In the genomic region with DNA sequence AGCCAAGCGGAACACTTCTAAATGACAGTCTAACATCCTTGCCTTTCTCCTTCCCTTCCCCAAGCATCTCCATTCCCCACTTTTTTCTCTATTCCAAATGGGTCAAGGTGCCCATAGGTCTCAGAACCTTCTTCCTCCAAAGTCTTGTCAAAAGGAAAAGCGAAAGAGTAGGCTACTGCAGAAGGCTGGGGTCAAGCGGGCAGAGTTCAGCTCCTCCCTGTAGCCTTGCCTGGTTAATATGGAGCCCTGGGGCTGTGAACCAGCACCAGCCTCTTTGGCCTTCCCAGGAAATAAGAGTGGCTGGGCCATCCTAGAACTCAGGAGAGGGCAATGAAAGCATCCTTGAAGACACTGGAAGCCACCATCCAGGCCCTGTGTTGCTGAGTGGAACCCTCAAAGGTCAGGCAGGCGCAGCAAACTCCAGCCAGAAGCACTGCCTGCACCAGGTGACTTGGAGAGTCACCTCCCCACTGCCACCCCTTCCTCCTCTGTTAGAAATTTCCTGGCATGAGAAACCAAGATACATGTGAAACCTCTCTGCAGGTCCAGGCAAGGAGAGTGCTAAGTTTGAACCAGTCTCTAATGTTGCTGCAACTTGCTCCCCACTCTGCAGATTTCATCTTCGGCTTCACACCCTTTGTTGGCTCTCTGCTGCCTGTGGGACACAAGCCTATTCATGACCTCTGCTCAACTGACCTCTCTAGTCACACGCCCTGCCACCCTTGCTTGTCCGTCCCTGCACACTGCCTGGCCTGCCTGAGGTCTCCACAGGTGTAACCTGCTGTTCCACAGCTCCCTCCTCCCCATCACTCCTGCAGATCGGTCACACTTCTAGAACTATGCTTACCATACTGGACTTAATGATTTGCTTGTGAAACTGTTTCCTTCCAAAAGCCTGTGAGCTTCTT, we compare ENCODE assay signal across 16 cellular contexts.
DNase-seq lines count a peak whose midpoint lies in the region; TF ChIP-seq lines count a peak whose summit lies in the region.
"Had no signal": no experiment of that assay in that cellular context is flagged by ENCODE, and none has a peak within 500 bp of the region (broad histone marks: within the 10 kb centered on the region; RNA-seq: fewer than 3 reads in every experiment).

No MANE protein-coding gene starts in this region.

- peak overlapping the region; percentile 9 for H3K27ac Mint-ChIP-seq in neural crest cell (ENCODE audit: unreplicated experiment)
- H3K27ac Mint-ChIP-seq: activated naive CD8-positive, alpha-beta T cell treated with anti-CD3 and anti-CD28 coated beads, Interleukin-2, amount 50 U/mL, for 24 hours; CD8-positive, alpha-beta T cell had no signal

- H3K4me1 Mint-ChIP-seq in neural crest cell: peaks cover 28% of the 10 kb centered on the region

- H3K4me1 ChIP-seq in left ventricle myocardium inferior (peaks cover 71% of the 10 kb centered on the region), right atrium auricular region (peaks cover 0 to 45% of the 10 kb centered on the region in 2 donors), esophagus (ENCODE audit: control insufficient read depth in 2 of 2, insufficient read depth in 2 of 2, low read length in 1 of 2) (peaks cover 9 to 50% of the 10 kb centered on the region in 2 donors)
- H3K4me1 ChIP-seq: parathyroid adenoma had no signal

- H3K27me3 ChIP-seq in left ventricle myocardium inferior (ENCODE audit: low read depth) (no peaks in the 10 kb centered on the region), right atrium auricular region (no peaks in the 10 kb centered on the region), esophagus (ENCODE audit: control insufficient read depth in 1 of 2, insufficient read depth in 2 of 2, low read length in 2 of 2) (no peaks in the 10 kb centered on the region)

- H3K36me3 ChIP-seq in left ventricle myocardium inferior (no peaks in the 10 kb centered on the region), right atrium auricular region (no peaks in the 10 kb centered on the region), esophagus (ENCODE audit: control insufficient read depth in 2 of 2, insufficient read depth in 2 of 2, low read length in 1 of 2) (no peaks in the 10 kb centered on the region)

- TF ChIP-seq CTCF in left ventricle myocardium inferior (IDR thresholded peaks at IDR 0.05; ENCODE audit: borderline replicate concordance) (no peak), right atrium auricular region (IDR thresholded peaks at IDR 0.05) (no peak), neural crest cell (conservative IDR thresholded peaks at IDR 0.05) (no peak)

- no peak overlapping the region for H3K4me3 Mint-ChIP-seq in neural crest cell
- H3K4me3 Mint-ChIP-seq: activated CD8-positive, alpha-beta T cell treated with anti-CD3 and anti-CD28 coated beads, Interleukin-2, amount 10 ng/mL, durations not matched to agents 7 days and 5 days; activated naive CD8-positive, alpha-beta T cell treated with anti-CD3 and anti-CD28 coated beads, Interleukin-2, amount 50 U/mL, for 24 hours; CD8-positive, alpha-beta T cell; stimulated activated effector memory CD8-positive, alpha-beta T cell treated with anti-CD3 and anti-CD28 coated beads, Interleukin-12 subunit alpha, Interleukin-12 subunit beta, amount 100 ng/mL, for 72 hours had no signal

- 54 to 63% methylated on average over 8 of the region's 8 CpGs for WGBS in esophagus, 2 donors

- H3K27me3 Mint-ChIP-seq in neural crest cell (ENCODE audit: low read depth): no peaks in the 10 kb centered on the region

- intact Hi-C loops in left ventricle myocardium inferior (cut with micrococcal nuclease): no loop called here

- no peaks in the 10 kb centered on the region for H3K9me3 Mint-ChIP-seq in neural crest cell
- H3K9me3 Mint-ChIP-seq: activated naive CD8-positive, alpha-beta T cell treated with anti-CD3 and anti-CD28 coated beads, Interleukin-2, amount 50 U/mL, for 24 hours; CD8-positive, alpha-beta T cell; stimulated activated effector memory CD8-positive, alpha-beta T cell treated with anti-CD3 and anti-CD28 coated beads, Interleukin-12 subunit alpha, Interleukin-12 subunit beta, amount 100 ng/mL, for 72 hours had no signal

- H3K36me3 Mint-ChIP-seq in neural crest cell (ENCODE audit: low read depth): peaks cover 15% of the 10 kb centered on the region
- H3K36me3 Mint-ChIP-seq: CD8-positive, alpha-beta T cell had no signal

- H3K27ac ChIP-seq in left ventricle myocardium inferior (replicated peaks): peak overlapping the region; percentile 44
- no peak overlapping the region for H3K27ac ChIP-seq in right atrium auricular region
- H3K27ac ChIP-seq in esophagus (ENCODE audit: low read depth in 2 of 2, low read length in 1 of 2): peak overlapping the region; percentile 95
- H3K27ac ChIP-seq: parathyroid adenoma had no signal

- no peak overlapping the region for H3K4me3 ChIP-seq in left ventricle myocardium inferior
- no peak overlapping the region for H3K4me3 ChIP-seq in right atrium auricular region
- H3K4me3 ChIP-seq in esophagus (ENCODE audit: low read depth in 1 of 2, low read length in 2 of 2): no peak overlapping the region

- DNase-seq in left ventricle myocardium inferior (no peak), right atrium auricular region (ENCODE audit: low spot score) (no peak), neural crest cell (ENCODE audit: low read depth, low spot score) (no peak), iPS-NIHi11 (ENCODE audit: low spot score) (no peak), ecto neural progenitor cell (ENCODE audit: low spot score) (no peak), H4 (ENCODE audit: low spot score) (no peak), medulla oblongata (ENCODE audit: extremely low spot score) (no peak)
- DNase-seq: activated CD8-positive, alpha-beta T cell treated with anti-CD3 and anti-CD28 coated beads, Interleukin-2, amount 10 ng/mL, durations not matched to agents 7 days and 5 days; activated naive CD8-positive, alpha-beta T cell treated with anti-CD3 and anti-CD28 coated beads, Interleukin-2, amount 50 U/mL, for 24 hours; CD8-positive, alpha-beta T cell; DMS79; NCI-H1436; NK-92 treated with Interleukin-12 subunit alpha and Interleukin-12 subunit beta, amount 100 ng/mL, for 24 hours had no signal

- H3K9me3 ChIP-seq in left ventricle myocardium inferior (replicated peaks) (no peaks in the 10 kb centered on the region), right atrium auricular region (no peaks in the 10 kb centered on the region), esophagus (ENCODE audit: control insufficient read depth in 2 of 2, insufficient read depth in 1 of 2, low read depth in 1 of 2, low read length in 1 of 2) (no peaks in the 10 kb centered on the region)

Comparison
In these comparisons a context has a peak if more than half of its experiments do, and no peak if none do; other contexts are left out.
1. H3K27ac ChIP-seq: peak in left ventricle myocardium inferior (single experiment) and esophagus (2 of 2); none in right atrium auricular region (0 of 2).